25 cellular contexts compared by ENCODE assay signal in genomic region chr16:1453316-1453715, GRCh38. TPM values are rescaled to one million over a fixed set of nuclear protein-coding genes. Genes with fewer than 3 reads are reported as not detected.
"Had no signal": no experiment of that assay in that cellular context is flagged by ENCODE, and none has a peak within 500 bp of the region (broad histone marks: within the 10 kb centered on the region; RNA-seq: fewer than 3 reads in every experiment).

No MANE protein-coding gene starts in this region.

- H3K4me3 ChIP-seq: SJSA1, SK-N-MC had no signal

- H3K36me3 Mint-ChIP-seq: IgD-negative memory B cell had no signal

- H3K9me3 ChIP-seq: SJSA1 had no signal

- H3K27me3 Mint-ChIP-seq: IgD-negative memory B cell had no signal

- H3K4me1 ChIP-seq: SJSA1 had no signal

- H3K27me3 ChIP-seq: SJSA1 had no signal

- H3K9me3 Mint-ChIP-seq: IgD-negative memory B cell had no signal

- DNase-seq: KBM-7, MV-4-11, NCI-H1048, NCI-H1105, NCI-H1417, NCI-H1436 treated with DMSO at 0.1 percent for 48 hours, NCI-H1694, NCI-H187 treated with DMSO at 0.1 percent for 48 hours, NCI-H2081, NCI-H2107, NCI-H2227 treated with DMSO at 0.1 percent for 48 hours, NCI-H446, NCI-H510A, NCI-H524 treated with DMSO at 0.1 percent for 48 hours, NCI-H69, NCI-H774, Right ventricle myocardium superior, RPMI8226, SIG-M5 had no signal

- H3K27ac ChIP-seq: HL-60, SJSA1, SK-N-MC had no signal

RNA-seq across cellular contexts. Expression of gene CCDC154, which starts 9.0 kb away (rescaled TPM):
- total RNA-seq: SJSA1 had no signal

RNA-seq across cellular contexts. Expression of gene PERCC1, which starts 22.4 kb away (rescaled TPM):
- total RNA-seq: LHCN-M2, MCF 10A, SJSA1 had no signal

RNA-seq across cellular contexts. Expression of gene PTX4, which starts 35.4 kb away (rescaled TPM):
- total RNA-seq: LHCN-M2, MCF 10A, SJSA1 had no signal
